Comparison of ENCODE assay signal across 1 cellular context in genomic region chr14:82046512-82047226, GRCh38.
A peak's percentile ranks its signal among the peaks of the same experiment; 100 is the strongest.
TF ChIP-seq lines count a peak whose summit lies in the region.

No MANE protein-coding gene starts in this region.

TF ChIP-seq in GM12878, 131 proteins besides CTCF, POLR2A, EP300 and RAD21 (continued from another document):
- TF ChIP-seq CHD2 (IDR thresholded peaks at IDR 0.05; ENCODE audit: borderline replicate concordance, low read depth, low read length) (no peak), ZNF274 (IDR thresholded peaks at IDR 0.05; ENCODE audit: insufficient read depth, insufficient read length) (no peak), HDAC6 (IDR thresholded peaks at IDR 0.05; ENCODE audit: unreplicated experiment) (no peak), SREBF1 (IDR thresholded peaks at IDR 0.05; ENCODE audit: low read length) (no peak), RBBP5 (conservative IDR thresholded peaks at IDR 0.05) (no peak), BACH1 (IDR thresholded peaks at IDR 0.05; ENCODE audit: borderline replicate concordance) (no peak), SMC3 (IDR thresholded peaks at IDR 0.05; ENCODE audit: borderline replicate concordance, low read length) (no peak), TCF7 (IDR thresholded peaks at IDR 0.05; ENCODE audit: borderline replicate concordance) (no peak), CREM (IDR thresholded peaks at IDR 0.05; ENCODE audit: low read depth) (peak; percentile 26; the same call in 1 of the 2 replicates), CHD1 (IDR thresholded peaks at IDR 0.05; ENCODE audit: low read depth, low read length) (no peak), NFXL1 (IDR thresholded peaks at IDR 0.05; ENCODE audit: borderline replicate concordance) (no peak), ATF3 (IDR thresholded peaks at IDR 0.05; ENCODE audit: borderline replicate concordance, extremely low read depth, low read depth, low read length) (no peak), TARDBP (IDR thresholded peaks at IDR 0.05; ENCODE audit: borderline replicate concordance) (no peak), MYC (IDR thresholded peaks at IDR 0.05; ENCODE audit: insufficient read depth, insufficient read length, insufficient replicate concordance, low read length, severe bottlenecking) (no peak), BRCA1 (IDR thresholded peaks at IDR 0.05; ENCODE audit: low read depth, low read length) (no peak), SMARCA5 (IDR thresholded peaks at IDR 0.05) (no peak), ATF7 (IDR thresholded peaks at IDR 0.05; ENCODE audit: low read depth) (no peak; the same call in 1 of the 2 replicates), IRF3 (IDR thresholded peaks at IDR 0.05) (no peak), CBFB (IDR thresholded peaks at IDR 0.05; ENCODE audit: low read depth) (no peak), KDM1A (IDR thresholded peaks at IDR 0.05; ENCODE audit: borderline replicate concordance) (no peak), SPI1 (IDR thresholded peaks at IDR 0.05; ENCODE audit: borderline replicate concordance, insufficient read depth, low read depth, low read length) (no peak), ZBED1 (IDR thresholded peaks at IDR 0.05; ENCODE audit: borderline replicate concordance) (no peak), TCF3 (IDR thresholded peaks at IDR 0.05; ENCODE audit: borderline replicate concordance, insufficient read depth, low read depth, low read length) (no peak), NFYA (IDR thresholded peaks at IDR 0.05; ENCODE audit: borderline replicate concordance, low read depth, low read length) (no peak), JUNB (IDR thresholded peaks at IDR 0.05) (peak; percentile 72), MEF2A (IDR thresholded peaks at IDR 0.05; ENCODE audit: insufficient read depth, low read depth, low read length) (peak; percentile 71; the same call in 1 of the 2 replicates), NR2C1 (IDR thresholded peaks at IDR 0.05) (no peak)
- TF ChIP-seq, protein P1, sequence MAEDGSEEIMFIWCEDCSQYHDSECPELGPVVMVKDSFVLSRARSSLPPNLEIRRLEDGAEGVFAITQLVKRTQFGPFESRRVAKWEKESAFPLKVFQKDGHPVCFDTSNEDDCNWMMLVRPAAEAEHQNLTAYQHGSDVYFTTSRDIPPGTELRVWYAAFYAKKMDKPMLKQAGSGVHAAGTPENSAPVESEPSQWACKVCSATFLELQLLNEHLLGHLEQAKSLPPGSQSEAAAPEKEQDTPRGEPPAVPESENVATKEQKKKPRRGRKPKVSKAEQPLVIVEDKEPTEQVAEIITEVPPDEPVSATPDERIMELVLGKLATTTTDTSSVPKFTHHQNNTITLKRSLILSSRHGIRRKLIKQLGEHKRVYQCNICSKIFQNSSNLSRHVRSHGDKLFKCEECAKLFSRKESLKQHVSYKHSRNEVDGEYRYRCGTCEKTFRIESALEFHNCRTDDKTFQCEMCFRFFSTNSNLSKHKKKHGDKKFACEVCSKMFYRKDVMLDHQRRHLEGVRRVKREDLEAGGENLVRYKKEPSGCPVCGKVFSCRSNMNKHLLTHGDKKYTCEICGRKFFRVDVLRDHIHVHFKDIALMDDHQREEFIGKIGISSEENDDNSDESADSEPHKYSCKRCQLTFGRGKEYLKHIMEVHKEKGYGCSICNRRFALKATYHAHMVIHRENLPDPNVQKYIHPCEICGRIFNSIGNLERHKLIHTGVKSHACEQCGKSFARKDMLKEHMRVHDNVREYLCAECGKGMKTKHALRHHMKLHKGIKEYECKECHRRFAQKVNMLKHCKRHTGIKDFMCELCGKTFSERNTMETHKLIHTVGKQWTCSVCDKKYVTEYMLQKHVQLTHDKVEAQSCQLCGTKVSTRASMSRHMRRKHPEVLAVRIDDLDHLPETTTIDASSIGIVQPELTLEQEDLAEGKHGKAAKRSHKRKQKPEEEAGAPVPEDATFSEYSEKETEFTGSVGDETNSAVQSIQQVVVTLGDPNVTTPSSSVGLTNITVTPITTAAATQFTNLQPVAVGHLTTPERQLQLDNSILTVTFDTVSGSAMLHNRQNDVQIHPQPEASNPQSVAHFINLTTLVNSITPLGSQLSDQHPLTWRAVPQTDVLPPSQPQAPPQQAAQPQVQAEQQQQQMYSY (CRISPR knock-in tag; IDR thresholded peaks at IDR 0.05): no peak
- TF ChIP-seq, protein P2, sequence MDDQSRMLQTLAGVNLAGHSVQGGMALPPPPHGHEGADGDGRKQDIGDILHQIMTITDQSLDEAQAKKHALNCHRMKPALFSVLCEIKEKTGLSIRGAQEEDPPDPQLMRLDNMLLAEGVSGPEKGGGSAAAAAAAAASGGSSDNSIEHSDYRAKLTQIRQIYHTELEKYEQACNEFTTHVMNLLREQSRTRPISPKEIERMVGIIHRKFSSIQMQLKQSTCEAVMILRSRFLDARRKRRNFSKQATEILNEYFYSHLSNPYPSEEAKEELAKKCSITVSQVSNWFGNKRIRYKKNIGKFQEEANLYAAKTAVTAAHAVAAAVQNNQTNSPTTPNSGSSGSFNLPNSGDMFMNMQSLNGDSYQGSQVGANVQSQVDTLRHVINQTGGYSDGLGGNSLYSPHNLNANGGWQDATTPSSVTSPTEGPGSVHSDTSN (IDR thresholded peaks at IDR 0.05; ENCODE audit: insufficient replicate concordance, low read depth, low read length): no peak
- TF ChIP-seq, protein P3, sequence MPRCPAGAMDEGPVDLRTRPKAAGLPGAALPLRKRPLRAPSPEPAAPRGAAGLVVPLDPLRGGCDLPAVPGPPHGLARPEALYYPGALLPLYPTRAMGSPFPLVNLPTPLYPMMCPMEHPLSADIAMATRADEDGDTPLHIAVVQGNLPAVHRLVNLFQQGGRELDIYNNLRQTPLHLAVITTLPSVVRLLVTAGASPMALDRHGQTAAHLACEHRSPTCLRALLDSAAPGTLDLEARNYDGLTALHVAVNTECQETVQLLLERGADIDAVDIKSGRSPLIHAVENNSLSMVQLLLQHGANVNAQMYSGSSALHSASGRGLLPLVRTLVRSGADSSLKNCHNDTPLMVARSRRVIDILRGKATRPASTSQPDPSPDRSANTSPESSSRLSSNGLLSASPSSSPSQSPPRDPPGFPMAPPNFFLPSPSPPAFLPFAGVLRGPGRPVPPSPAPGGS (IDR thresholded peaks at IDR 0.05; ENCODE audit: borderline replicate concordance, insufficient read depth, low read depth, low read length, poor library complexity, severe bottlenecking): no peak
- TF ChIP-seq, protein P4, sequence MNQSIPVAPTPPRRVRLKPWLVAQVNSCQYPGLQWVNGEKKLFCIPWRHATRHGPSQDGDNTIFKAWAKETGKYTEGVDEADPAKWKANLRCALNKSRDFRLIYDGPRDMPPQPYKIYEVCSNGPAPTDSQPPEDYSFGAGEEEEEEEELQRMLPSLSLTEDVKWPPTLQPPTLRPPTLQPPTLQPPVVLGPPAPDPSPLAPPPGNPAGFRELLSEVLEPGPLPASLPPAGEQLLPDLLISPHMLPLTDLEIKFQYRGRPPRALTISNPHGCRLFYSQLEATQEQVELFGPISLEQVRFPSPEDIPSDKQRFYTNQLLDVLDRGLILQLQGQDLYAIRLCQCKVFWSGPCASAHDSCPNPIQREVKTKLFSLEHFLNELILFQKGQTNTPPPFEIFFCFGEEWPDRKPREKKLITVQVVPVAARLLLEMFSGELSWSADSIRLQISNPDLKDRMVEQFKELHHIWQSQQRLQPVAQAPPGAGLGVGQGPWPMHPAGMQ (IDR thresholded peaks at IDR 0.05; ENCODE audit: borderline replicate concordance): no peak
